ENCODE assay signal across 15 cellular contexts in genomic region chr2:186031229-186031628, GRCh38.
"Had no signal": no experiment of that assay in that cellular context is flagged by ENCODE, and none has a peak within 500 bp of the region (broad histone marks: within the 10 kb centered on the region; RNA-seq: fewer than 3 reads in every experiment).

No MANE protein-coding gene starts in this region.

- H3K27me3 ChIP-seq: ascending aorta, esophagus muscularis mucosa, right atrium auricular region, stomach had no signal

- H3K9me3 ChIP-seq: ascending aorta, esophagus muscularis mucosa, lower lobe of right lung, right atrium auricular region, stomach, thoracic aorta had no signal

- H3K36me3 ChIP-seq: ascending aorta, lower lobe of right lung, right atrium auricular region, stomach, thoracic aorta, WERI-Rb-1 had no signal

- DNase-seq: activated CD4-positive, alpha-beta T cell treated with anti-CD3 and anti-CD28 coated beads for 4 hours; activated naive CD4-positive, alpha-beta T cell treated with Interleukin-2 at 50 U/mL for 16 hours; activated naive CD8-positive, alpha-beta T cell treated with anti-CD3 and anti-CD28 coated beads, Interleukin-2, amount 50 U/mL, for 24 hours; glutamatergic neuron; lower lobe of right lung; natural killer cell; nucleus accumbens; stimulated activated CD4-positive, alpha-beta T cell treated with anti-CD3 and anti-CD28 coated beads, Interleukin-4, amount 100 ng/mL, for 4 hours; stomach; WERI-Rb-1 had no signal

- H3K27ac ChIP-seq: ascending aorta, esophagus muscularis mucosa, lower lobe of right lung, right atrium auricular region, skin epidermis, stomach, thoracic aorta, WERI-Rb-1 had no signal

- H3K4me1 ChIP-seq: ascending aorta, esophagus muscularis mucosa, lower lobe of right lung, right atrium auricular region, stomach had no signal

- H3K4me3 ChIP-seq: ascending aorta, esophagus muscularis mucosa, lower lobe of right lung, right atrium auricular region, skin epidermis, stomach, thoracic aorta had no signal

- ATAC-seq: activated naive CD8-positive, alpha-beta T cell treated with anti-CD3 and anti-CD28 coated beads, Interleukin-2, amount 50 U/mL, for 24 hours; lower lobe of right lung; natural killer cell had no signal
